Comparison of ENCODE assay signal across 1 cellular context in the genomic region with DNA sequence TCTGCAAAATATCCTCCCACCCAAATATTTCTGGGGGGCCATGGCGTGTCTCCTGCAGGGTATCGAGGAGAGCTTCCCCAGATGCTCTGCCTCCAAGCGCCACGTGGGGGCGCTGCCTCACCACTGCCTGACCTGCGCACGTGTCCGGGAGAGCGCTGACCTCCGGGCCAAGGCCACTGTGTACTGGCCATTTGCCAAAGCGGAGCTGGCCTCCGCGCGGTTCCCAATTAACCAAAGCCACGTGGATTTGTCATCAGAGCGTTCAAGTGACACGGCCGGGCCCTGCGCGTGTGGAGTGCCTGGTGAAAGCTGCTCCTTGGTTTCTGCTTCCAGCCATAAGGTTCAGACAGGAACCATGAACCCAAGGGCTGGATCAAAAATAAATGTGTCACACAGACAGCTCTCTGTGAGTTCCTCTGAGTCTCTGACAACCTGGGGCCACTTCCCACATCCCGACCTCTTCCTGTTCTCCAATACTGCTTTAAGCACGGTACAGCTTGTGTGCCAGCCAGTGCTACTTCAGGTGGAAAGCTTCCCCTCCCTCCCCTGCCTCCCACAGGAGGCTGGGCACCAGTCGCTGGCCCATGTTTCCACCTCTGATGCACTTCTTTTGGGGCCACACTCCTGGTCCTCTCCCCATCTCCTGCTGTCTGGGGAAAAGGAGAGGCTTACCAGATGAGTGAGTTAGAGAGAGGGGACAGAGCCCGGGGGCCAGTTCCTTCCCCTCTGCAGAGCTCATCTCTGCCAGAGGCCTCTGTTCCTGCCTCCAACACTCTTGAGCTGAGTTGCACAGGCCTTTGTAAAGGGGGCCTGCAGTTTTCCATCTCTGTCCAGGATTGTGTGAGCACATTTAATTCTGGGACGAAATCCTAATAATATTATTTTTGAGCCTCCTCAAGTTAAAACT.
TF ChIP-seq lines count a peak whose summit lies in the region.

No MANE protein-coding gene starts in this region.

TF ChIP-seq in H1, 55 proteins besides CTCF, POLR2A, EP300 and RAD21 (continued from another document):
- TF ChIP-seq NRF1 (IDR thresholded peaks at IDR 0.05; ENCODE audit: low read depth, low read length): no peak
- no peak for TF ChIP-seq CBX5 (IDR thresholded peaks at IDR 0.05; ENCODE audit: low read depth, low read length)
- TF ChIP-seq EGR1 (IDR thresholded peaks at IDR 0.05; ENCODE audit: borderline replicate concordance, low read depth, low read length): no peak
